ENCODE assay signal across 8 cellular contexts in the genomic region with DNA sequence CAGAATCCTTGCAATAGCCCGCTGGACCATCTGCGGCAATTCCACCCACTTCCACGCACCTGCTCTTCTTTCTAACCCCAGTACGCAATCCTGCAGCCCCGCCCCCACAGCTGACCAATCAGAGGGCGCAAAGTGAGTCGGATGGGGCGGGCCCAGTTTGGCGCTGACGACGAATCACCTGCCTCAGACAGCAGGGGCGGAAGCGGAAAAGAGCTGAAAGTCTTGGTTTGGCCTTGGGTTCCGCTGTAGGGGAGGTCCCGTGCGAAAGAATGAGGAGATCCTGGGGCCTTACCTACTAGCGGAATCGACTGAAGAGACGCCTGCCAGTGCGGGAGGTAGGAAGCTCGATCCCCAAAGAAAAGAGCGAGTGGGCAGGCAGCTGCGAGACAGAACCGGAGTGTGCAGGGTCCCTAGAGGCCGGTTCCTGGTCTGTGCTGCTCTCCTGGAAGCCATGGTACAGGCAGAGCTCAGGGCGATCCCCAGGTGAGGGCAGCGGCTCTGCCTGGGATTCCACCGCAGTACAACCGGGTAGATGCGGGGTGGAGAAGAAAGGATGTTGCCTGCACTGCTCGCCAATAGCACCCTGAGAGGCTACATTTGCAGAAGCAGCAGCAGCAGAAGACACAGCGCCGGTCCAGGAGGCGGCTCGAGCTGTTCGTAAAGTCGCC. TPM values are rescaled to one million over a fixed set of nuclear protein-coding genes. Genes with fewer than 3 reads are reported as not detected.
DNase-seq lines count a peak whose midpoint lies in the region; ATAC-seq, FAIRE-seq and TF ChIP-seq lines count a peak whose summit lies in the region.

A gene (plus strand): TSS at position 225 of the 668 bp plus-strand sequence. CDS start 560 bp downstream, outside the sequence.

- intact Hi-C loops in T-helper 2 cell treated with Interferon-gamma antibody and Interleukin-4, amounts not matched to agents 100 ng/mL and 5 ng/mL, for 36 hours (cut with micrococcal nuclease) = loop anchor here (1.0 to 5.0 kb wide), 5 partner anchors 67 to 825 kb away; a partner anchor contains a TSS
- intact Hi-C loops in ascending aorta (cut with DNase I) (loop anchor here (1.0 to 5.0 kb wide), 3 partner anchors 140 to 1095 kb away; a partner anchor contains a TSS), psoas muscle (cut with DNase I) (no loop called here)

- H3K9me3 ChIP-seq in ascending aorta (no peaks in the 10 kb centered on the region), right atrium auricular region (no peaks in the 10 kb centered on the region), psoas muscle (no peaks in the 10 kb centered on the region)

- DNase-seq in NCI-H187 treated with DMSO at 0.1 percent for 48 hours (lab: John Stamatoyannopoulos, UW) (peak; percentile 34), ascending aorta (ENCODE audit: low spot score in 2 of 2) (peak; percentile 96 to 99), right atrium auricular region (ENCODE audit: low spot score) (peak; percentile 99), psoas muscle (peak; percentile 99), urothelium cell line (ENCODE audit: low spot score) (peak; percentile 94)

- ATAC-seq in GM18499 (IDR thresholded peaks at IDR 0.05; ENCODE audit: insufficient read depth, unreplicated experiment) = peak; percentile 98
- ATAC-seq in HG02943 (IDR thresholded peaks at IDR 0.05; ENCODE audit: low read depth, unreplicated experiment) = peak; percentile 100
- peak; percentile 99 to 100 (median 100) for ATAC-seq in psoas muscle

- H3K27ac ChIP-seq in ascending aorta (peak within 1 kb of the TSS; percentile 64 to 84), right atrium auricular region (peak within 1 kb of the TSS; percentile 66 to 77), psoas muscle (peak within 1 kb of the TSS; percentile 83)

- H3K27me3 ChIP-seq in ascending aorta (no peaks in the 10 kb centered on the region), right atrium auricular region (no peaks in the 10 kb centered on the region), psoas muscle (ENCODE audit: insufficient read depth in 3 of 3, low read length in 2 of 3) (no peaks in the 10 kb centered on the region)

- TF ChIP-seq CTCF in ascending aorta (IDR thresholded peaks at IDR 0.05) = peak in 1 of 3 experiments; percentile 6
- TF ChIP-seq CTCF in right atrium auricular region (IDR thresholded peaks at IDR 0.05) = no peak
- TF ChIP-seq CTCF in psoas muscle (IDR thresholded peaks at IDR 0.05) = peak; percentile 26

- peak; percentile 82 for FAIRE-seq in urothelium cell line (lab: Jason Lieb, UNC)

- H3K4me1 ChIP-seq in ascending aorta (peaks cover 0 to 20% of the 10 kb centered on the region in 2 donors), right atrium auricular region (peaks cover 0 to 43% of the 10 kb centered on the region in 2 donors), psoas muscle (peaks cover 27% of the 10 kb centered on the region)

- peak within 1 kb of the TSS; percentile 82 to 91 for H3K4me3 ChIP-seq in ascending aorta
- peak within 1 kb of the TSS; percentile 57 to 73 for H3K4me3 ChIP-seq in right atrium auricular region
- peak within 1 kb of the TSS; percentile 88 for H3K4me3 ChIP-seq in psoas muscle

- H3K36me3 ChIP-seq in ascending aorta = no peaks in the 10 kb centered on the region
- H3K36me3 ChIP-seq in right atrium auricular region = no peaks in the 10 kb centered on the region
- H3K36me3 ChIP-seq in psoas muscle (ENCODE audit: insufficient read depth in 1 of 2, low read depth in 1 of 2) = peaks cover 0 to 19% of the 10 kb centered on the region in 2 donors

- WGBS in psoas muscle, 3 donors = 0 to 1% (median 0%) methylated on average over 37 of the region's 37 CpGs

RNA-seq across cellular contexts. Expression of the gene that starts here (rescaled TPM):
- 19.1 and 21.4 TPM in 2 replicates for total RNA-seq in T-helper 2 cell treated with Interferon-gamma antibody and Interleukin-4, amounts not matched to agents 100 ng/mL and 5 ng/mL, for 36 hours
- total RNA-seq in ascending aorta = 14.2 TPM
- 10 to 100 TPM; 20.9 to 27.5 TPM for total RNA-seq in right atrium auricular region
- total RNA-seq in psoas muscle = 10 to 100 TPM; 16.7 to 23.9 (median 20.0) TPM
- polyA plus RNA-seq in psoas muscle = 10 to 100 TPM; 12.3 to 40.4 (median 15.7) TPM

Comparison
In these comparisons a context has a peak if more than half of its experiments do, and no peak if none do; other contexts are left out.
1. Peak in every context shown above with its lines: DNase-seq, ATAC-seq, H3K4me3 ChIP-seq and H3K27ac ChIP-seq.
2. DNase-seq: peak in every context shown above with its lines; median percentile 99 in right atrium auricular region; 99 in psoas muscle; 98 in ascending aorta; 94 in urothelium cell line; 34 in NCI-H187 treated with DMSO at 0.1 percent for 48 hours.
3. intact Hi-C loops: an anchor here in T-helper 2 cell treated with Interferon-gamma antibody and Interleukin-4, amounts not matched to agents 100 ng/mL and 5 ng/mL, for 36 hours (1.0 to 5.0 kb wide) and ascending aorta (1.0 to 5.0 kb wide); none called in psoas muscle.